ENCODE assay signal across 18 cellular contexts in the genomic region with DNA sequence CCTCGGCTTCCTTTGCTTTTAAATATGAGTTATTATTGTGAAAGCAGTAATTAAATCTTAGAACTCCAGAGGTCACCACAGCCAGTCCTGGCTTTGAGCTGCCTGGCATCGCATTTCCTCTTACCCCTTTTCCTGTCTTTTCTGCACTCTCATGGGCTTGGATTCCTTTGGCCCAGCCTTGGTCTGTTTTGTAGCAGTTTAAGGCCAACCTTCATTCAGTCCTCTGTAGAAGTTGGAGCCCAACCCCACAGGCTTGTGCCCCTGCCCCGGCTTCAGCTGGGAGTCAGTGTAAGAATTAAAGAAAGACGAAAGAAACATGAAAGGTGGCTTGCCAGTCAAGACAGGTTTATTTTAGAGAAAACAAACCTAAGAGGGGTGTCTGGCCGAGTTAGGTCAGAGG. TPM values are rescaled to one million over a fixed set of nuclear protein-coding genes. Genes with fewer than 3 reads are reported as not detected.
DNase-seq lines count a peak whose midpoint lies in the region; ATAC-seq lines count a peak whose summit lies in the region.
"Had no signal": no experiment of that assay in that cellular context is flagged by ENCODE, and none has a peak within 500 bp of the region (broad histone marks: within the 10 kb centered on the region; RNA-seq: fewer than 3 reads in every experiment).

No MANE protein-coding gene starts in this region.

- H2AK5ac ChIP-seq in mesendoderm (ENCODE audit: low read length), result no peak overlapping the region

- WGBS in mesendoderm (ENCODE audit: extremely low coverage, insufficient coverage, low lambda C conversion rate), result no CpG with 5 or more reads among the region's 5 CpGs

- H3K56ac ChIP-seq in mesendoderm (ENCODE audit: low read length), result no peak overlapping the region

- H2BK15ac ChIP-seq in mesendoderm (replicated peaks; ENCODE audit: low read depth), result no peak overlapping the region

- H4K5ac ChIP-seq in mesendoderm (ENCODE audit: low read length), result no peak overlapping the region

- no peak for ATAC-seq in esophagus mucosa
- ATAC-seq: activated CD8-positive, alpha-beta memory T cell treated with anti-CD3 and anti-CD28 coated beads, Interleukin-2, amount 10 ng/mL, durations not matched to agents 7 days and 5 days; stimulated activated naive CD8-positive, alpha-beta T cell treated with anti-CD3 and anti-CD28 coated beads, Interleukin-15, amount 100 ng/mL, for 72 hours had no signal

- H3K27ac ChIP-seq in mesendoderm (ENCODE audit: low read depth, low read length), result no peak overlapping the region
- H3K27ac ChIP-seq: SK-N-MC, VCaP had no signal

- no peak overlapping the region for H2BK120ac ChIP-seq in mesendoderm (ENCODE audit: low read depth, low read length)

- no peaks in the 10 kb centered on the region for H3K79me1 ChIP-seq in mesendoderm (ENCODE audit: low read length)

- no peak overlapping the region for H4K8ac ChIP-seq in mesendoderm (ENCODE audit: low read depth, low read length)

- H3K18ac ChIP-seq in mesendoderm (ENCODE audit: low read length), result no peak overlapping the region

- no peak overlapping the region for H2BK5ac ChIP-seq in mesendoderm (ENCODE audit: low read length)

- peaks cover 10% of the 10 kb centered on the region for H3K27me3 ChIP-seq in mesendoderm (ENCODE audit: insufficient read depth, low read length, poor library complexity)

- no peaks in the 10 kb centered on the region for H3K36me3 ChIP-seq in mesendoderm (ENCODE audit: control insufficient read depth, insufficient read depth, low read length)
- H3K36me3 ChIP-seq: HAP-1 had no signal

- no peak overlapping the region for H3K9ac ChIP-seq in mesendoderm (ENCODE audit: low read length)

- H3K23ac ChIP-seq in mesendoderm (ENCODE audit: low read length), result no peak overlapping the region

- no peak overlapping the region for H3K4ac ChIP-seq in mesendoderm (ENCODE audit: low read depth, low read length)

- H3K79me2 ChIP-seq in mesendoderm (ENCODE audit: control insufficient read depth, insufficient read depth, low read length), result no peaks in the 10 kb centered on the region

- no peaks in the 10 kb centered on the region for H3K4me1 ChIP-seq in mesendoderm (ENCODE audit: control insufficient read depth, low read depth, low read length)

- peak; percentile 22 to 41 for DNase-seq in AML-193 (lab: John Stamatoyannopoulos, UW)
- DNase-seq in H4 (ENCODE audit: low spot score), result peak; percentile 41
- peak; percentile 33 for DNase-seq in OCI-M1 (lab: John Stamatoyannopoulos, UW)
- DNase-seq in kidney tubule cell (ENCODE audit: low spot score), result peak; percentile 18
- DNase-seq in DMS79 (lab: John Stamatoyannopoulos, UW), result no peak
- no peak for DNase-seq in globus pallidus (ENCODE audit: low spot score)
- no peak for DNase-seq in mesendoderm
- DNase-seq: activated CD8-positive, alpha-beta memory T cell treated with anti-CD3 and anti-CD28 coated beads, Interleukin-2, amount 10 ng/mL, durations not matched to agents 7 days and 5 days; activated naive CD4-positive, alpha-beta T cell treated with Interleukin-2 at 50 U/mL for 16 hours; DMS153; effector CD4-positive, alpha-beta T cell; Karpas-422; small intestine; stimulated activated naive CD8-positive, alpha-beta T cell treated with anti-CD3 and anti-CD28 coated beads, Interleukin-15, amount 100 ng/mL, for 72 hours had no signal

- H3K4me2 ChIP-seq in mesendoderm (ENCODE audit: low read length), result no peak overlapping the region

- H3K4me3 ChIP-seq in mesendoderm (ENCODE audit: low read length), result no peak overlapping the region
- H3K4me3 ChIP-seq: HAP-1, SK-N-MC had no signal

RNA-seq across cellular contexts. Expression of gene KRT86, which starts 14.6 kb away (rescaled TPM):
- total RNA-seq in H4 (2014; rRNA removed; shearing (Covaris generic)), result 0.31 and 0.93 TPM in 2 replicates
- not detected for total RNA-seq in esophagus mucosa
- polyA plus RNA-seq in mesendoderm (2013, experiment 1 of 2), result 0.01 TPM
- polyA plus RNA-seq in mesendoderm (2013, experiment 2 of 2), result 0.03 TPM

RNA-seq across cellular contexts. Expression of gene KRT7, which starts 26.8 kb away (rescaled TPM):
- total RNA-seq in H4 (2014; rRNA removed; shearing (Covaris generic)), result 0.29 and 1.7 TPM in 2 replicates
- total RNA-seq in esophagus mucosa, result 113 TPM
- 0.83 TPM for polyA plus RNA-seq in mesendoderm (2013, experiment 1 of 2)
- polyA plus RNA-seq in mesendoderm (2013, experiment 2 of 2), result 0.88 TPM

RNA-seq across cellular contexts. Expression of gene KRT81, which starts 31.5 kb away (rescaled TPM):
- total RNA-seq in H4 (2014; rRNA removed; shearing (Covaris generic)), result 5.7 and 10.8 TPM in 2 replicates
- not detected for total RNA-seq in esophagus mucosa
- not detected for polyA plus RNA-seq in mesendoderm (2013, experiment 1 of 2)
- not detected for polyA plus RNA-seq in mesendoderm (2013, experiment 2 of 2)
- polyA plus RNA-seq: small intestine had no signal

Comparison
In these comparisons a context has a peak if more than half of its experiments do, and no peak if none do; other contexts are left out.
1. DNase-seq: peak in AML-193 (2 of 2), H4 (single experiment), OCI-M1 (single experiment) and kidney tubule cell (single experiment); none in DMS79 (single experiment), globus pallidus (single experiment) and mesendoderm (single experiment).
2. RNA of gene KRT7, which starts 26.8 kb away (total RNA-seq): 113 TPM in esophagus mucosa (single experiment); 0.29 to 1.7 TPM in H4; every median in the first group is over 10 times any median in the second.